ENCODE assay signal across 20 cellular contexts in genomic region chr3:99955773-99956562, GRCh38.
DNase-seq lines count a peak whose midpoint lies in the region; ATAC-seq and TF ChIP-seq lines count a peak whose summit lies in the region.
"Had no signal": no experiment of that assay in that cellular context is flagged by ENCODE, and none has a peak within 500 bp of the region (broad histone marks: within the 10 kb centered on the region; RNA-seq: fewer than 3 reads in every experiment).

No MANE protein-coding gene starts in this region.

- H4K5ac ChIP-seq in IMR-90 (ENCODE audit: low read depth, low read length) = peak overlapping the region; percentile 18; the same call in 1 of the 2 replicates

- no peak overlapping the region for H2BK20ac ChIP-seq in IMR-90 (ENCODE audit: low read depth, low read length)

- no peak overlapping the region for H3K14ac ChIP-seq in IMR-90 (replicated peaks; ENCODE audit: low read depth, low read length)
- H3K14ac ChIP-seq in mesenchymal stem cell (ENCODE audit: low read length in 2 of 2) = no peak overlapping the region

- H4K8ac ChIP-seq in IMR-90 (ENCODE audit: low read depth in 2 of 2, low read length in 2 of 2) = no peak overlapping the region
- H4K8ac ChIP-seq in mesenchymal stem cell (ENCODE audit: low read length) = no peak overlapping the region

- H3K23ac ChIP-seq in IMR-90 (ENCODE audit: low read depth, low read length) (no peak overlapping the region), mesenchymal stem cell (ENCODE audit: low read length in 2 of 2) (no peak overlapping the region)

- no peaks in the 10 kb centered on the region for H3K9me2 ChIP-seq in hepatocyte (replicated peaks; ENCODE audit: insufficient read depth)

- H3K18ac ChIP-seq in IMR-90 (ENCODE audit: low read depth, low read length) (no peak overlapping the region), mesenchymal stem cell (ENCODE audit: low read depth in 1 of 2, low read length in 2 of 2) (no peak overlapping the region)

- peaks cover 8% of the 10 kb centered on the region for H3K4me1 ChIP-seq in IMR-90 (ENCODE audit: control insufficient read depth, insufficient read depth, low read length)
- H3K4me1 ChIP-seq in hepatocyte (ENCODE audit: insufficient read depth) = peaks cover 13% of the 10 kb centered on the region
- H3K4me1 ChIP-seq in mesenchymal stem cell (ENCODE audit: control insufficient read depth, insufficient read depth, low read depth, low read length) = peaks cover 3% of the 10 kb centered on the region
- H3K4me1 ChIP-seq in uterus = no peaks in the 10 kb centered on the region

- H3K9me3 ChIP-seq in IMR-90 (ENCODE audit: control insufficient read depth, insufficient read depth, low read length) (no peaks in the 10 kb centered on the region), hepatocyte (ENCODE audit: low read depth) (no peaks in the 10 kb centered on the region), mesenchymal stem cell (ENCODE audit: control insufficient read depth, low read length) (no peaks in the 10 kb centered on the region), uterus (no peaks in the 10 kb centered on the region)

- POLR2A ChIA-PET in IMR-90 (lab: Charles Lee; ENCODE audit: unreplicated experiment) = no interaction called here

- no peak overlapping the region for H2BK5ac ChIP-seq in IMR-90 (ENCODE audit: low read depth, low read length, poor library complexity, severe bottlenecking)
- H2BK5ac ChIP-seq in mesenchymal stem cell (ENCODE audit: low read depth, low read length, poor library complexity, severe bottlenecking) = peak overlapping the region; percentile 10

- H2BK15ac ChIP-seq in IMR-90 (ENCODE audit: low read depth, low read length) (0 out of 3 replicates have a peak overlapping the region, but pooled peaks have one; percentile 15), mesenchymal stem cell (ENCODE audit: low read depth, poor library complexity, severe bottlenecking) (no peak overlapping the region)

- H2AK5ac ChIP-seq in IMR-90 (ENCODE audit: low read depth, low read length) (0 out of 2 replicates have a peak overlapping the region, but pooled peaks have one; percentile 50), mesenchymal stem cell (ENCODE audit: low read length, severe bottlenecking) (peak overlapping the region; percentile 21)

- no peak for TF ChIP-seq CTCF in IMR-90 (conservative IDR thresholded peaks at IDR 0.05; ENCODE audit: low read depth, low read length)
- TF ChIP-seq CTCF in hepatocyte (IDR thresholded peaks at IDR 0.05; ENCODE audit: poor library complexity) = no peak
- TF ChIP-seq CTCF in uterus (IDR thresholded peaks at IDR 0.05) = no peak

- TF ChIP-seq RAD21 in IMR-90 (IDR thresholded peaks at IDR 0.05; ENCODE audit: low read length) = no peak

- H3K9ac ChIP-seq in IMR-90 (ENCODE audit: low read depth, low read length) (no peak overlapping the region), mesenchymal stem cell (ENCODE audit: low read length) (no peak overlapping the region)

- dilution Hi-C loops in IMR-90 (cut with HindIII; ENCODE audit: low sequenced_read_pairs, unreplicated experiment) = no loop called here

- no peak overlapping the region for H2BK12ac ChIP-seq in mesenchymal stem cell (ENCODE audit: low read length in 2 of 2)

- H4K20me1 ChIP-seq in IMR-90 (ENCODE audit: insufficient read depth, low read length) = no peaks in the 10 kb centered on the region
- no peaks in the 10 kb centered on the region for H4K20me1 ChIP-seq in hepatocyte (ENCODE audit: insufficient read depth, poor library complexity, severe bottlenecking)

- no CpG with 5 or more reads among the region's 10 CpGs for WGBS in IMR-90 (ENCODE audit: extremely low coverage in 2 of 2, insufficient read length in 1 of 2), 2 experiments
- WGBS in hepatocyte (ENCODE audit: low lambda C conversion rate, missing lambda C conversion rate) = 94% methylated on average over 10 of the region's 10 CpGs
- WGBS in mesenchymal stem cell = 96% methylated on average over 10 of the region's 10 CpGs

- no peak for DNase-seq in IMR-90
- no peak for DNase-seq in hepatocyte (ENCODE audit: low spot score)
- DNase-seq in mesenchymal stem cell = no peak
- no peak for DNase-seq in uterus
- DNase-seq in 8988T = no peak
- no peak for DNase-seq in hippocampal formation (lab: John Stamatoyannopoulos, UW)
- DNase-seq: AML-193; C1 segment of cervical spinal cord; CD8-positive, alpha-beta memory T cell; DMS53; GDM1; H7; NCI-H1105; NCI-H2029; NCI-H226; NCI-H524; NCI-H774 had no signal

- TF ChIP-seq POLR2A in IMR-90 (IDR thresholded peaks at IDR 0.05; ENCODE audit: low read depth, low read length) (no peak), uterus (IDR thresholded peaks at IDR 0.05) (no peak)

- CTCF ChIA-PET in IMR-90 (lab: Yijun Ruan, JAX) = no interaction called here

- H3K27me3 ChIP-seq in IMR-90 (ENCODE audit: control insufficient read depth, insufficient read depth, low read length) (no peaks in the 10 kb centered on the region), hepatocyte (no peaks in the 10 kb centered on the region), mesenchymal stem cell (ENCODE audit: control insufficient read depth in 1 of 2, insufficient read depth in 1 of 2, low read length in 2 of 2) (no peaks in the 10 kb centered on the region), uterus (no peaks in the 10 kb centered on the region)

- H3K79me1 ChIP-seq in IMR-90 (ENCODE audit: low read depth in 1 of 2, low read length in 2 of 2) = peaks cover 11 to 25% of the 10 kb centered on the region in 2 experiments
- peaks cover 10% of the 10 kb centered on the region for H3K79me1 ChIP-seq in mesenchymal stem cell (replicated peaks; ENCODE audit: low read length, poor library complexity, severe bottlenecking)

- no peak overlapping the region for H3K27ac ChIP-seq in IMR-90 (ENCODE audit: insufficient read depth, low read length)
- H3K27ac ChIP-seq in hepatocyte = peak overlapping the region; percentile 32
- peak overlapping the region; percentile 59 for H3K27ac ChIP-seq in mesenchymal stem cell (ENCODE audit: low read length, poor library complexity, severe bottlenecking)
- peak overlapping the region; percentile 0 to 83 for H3K27ac ChIP-seq in uterus

- in situ Hi-C loops in IMR-90 (cut with MboI; ENCODE audit: low sequenced_read_pairs) = loop anchor here (25.0 kb wide), 1 partner anchor 106 kb away; no protein-coding TSS in a partner anchor

- no peak overlapping the region for H2AFZ ChIP-seq in IMR-90 (replicated peaks; ENCODE audit: low read length, poor library complexity)
- no peak overlapping the region for H2AFZ ChIP-seq in hepatocyte
- no peak overlapping the region for H2AFZ ChIP-seq in mesenchymal stem cell (ENCODE audit: low read depth, low read length)

- H3K36me3 ChIP-seq in IMR-90 (ENCODE audit: control insufficient read depth, insufficient read depth, low read length) (no peaks in the 10 kb centered on the region), hepatocyte (replicated peaks; ENCODE audit: insufficient read depth, low read depth) (no peaks in the 10 kb centered on the region), mesenchymal stem cell (ENCODE audit: control insufficient read depth in 1 of 2, insufficient read depth in 2 of 2, low read depth in 1 of 2, low read length in 2 of 2) (no peaks in the 10 kb centered on the region), uterus (no peaks in the 10 kb centered on the region)

- BruUV-seq in IMR-90 (replicated peaks; lab: Mats Ljungman, UMichigan) = no TSS peak

- peaks cover 10% of the 10 kb centered on the region for H3K9me1 ChIP-seq in IMR-90 (ENCODE audit: insufficient read depth, low read length)

- H2AK9ac ChIP-seq in IMR-90 (replicated peaks; ENCODE audit: low read depth, low read length, poor library complexity) = no peak overlapping the region

- ATAC-seq in IMR-90 (ENCODE audit: low read depth) = no peak
- ATAC-seq in GM21619 (IDR thresholded peaks at IDR 0.05; ENCODE audit: unreplicated experiment) = no peak
- ATAC-seq: Panc1, SK-N-SH treated with all-trans-retinoic acid at 6 μM for 48 hours had no signal

- H3K79me2 ChIP-seq in hepatocyte = no peaks in the 10 kb centered on the region

- H3K4me3 ChIP-seq in IMR-90 (ENCODE audit: insufficient read depth, low read depth, low read length) (no peak overlapping the region), hepatocyte (no peak overlapping the region), mesenchymal stem cell (ENCODE audit: insufficient read depth in 1 of 2, low read depth in 1 of 2, low read length in 2 of 2) (no peak overlapping the region), uterus (no peak overlapping the region)

- no peak overlapping the region for H3K56ac ChIP-seq in IMR-90 (ENCODE audit: extremely low read depth, insufficient read depth, low read length)

- H3K4me2 ChIP-seq in IMR-90 (ENCODE audit: low read depth, low read length) = no peak overlapping the region
- no peak overlapping the region for H3K4me2 ChIP-seq in hepatocyte
- H3K4me2 ChIP-seq in mesenchymal stem cell (ENCODE audit: low read length, poor library complexity, severe bottlenecking) = no peak overlapping the region

- intact Hi-C loops in IMR-90 (cut with micrococcal nuclease) = no loop called here
- intact Hi-C loops in uterus (cut with DNase I; ENCODE audit: low total_unique reads) = no loop called here

- no peak overlapping the region for H4K91ac ChIP-seq in IMR-90 (ENCODE audit: insufficient read depth, low read depth, low read length)
- no peak overlapping the region for H4K91ac ChIP-seq in mesenchymal stem cell (ENCODE audit: low read length)

- H3K4ac ChIP-seq in IMR-90 (ENCODE audit: low read depth, low read length) (no peak overlapping the region), mesenchymal stem cell (ENCODE audit: low read depth in 1 of 2, low read length in 2 of 2) (no peak overlapping the region)

- no peak overlapping the region; the same call in 1 of the 2 replicates for H2BK120ac ChIP-seq in IMR-90 (ENCODE audit: low read depth, low read length)
- H2BK120ac ChIP-seq in mesenchymal stem cell (ENCODE audit: low read depth, low read length) = no peak overlapping the region

TF ChIP-seq in IMR-90, 13 proteins besides CTCF, POLR2A, EP300 and RAD21 (continues in another document):
- no peak for TF ChIP-seq NFE2L2 (IDR thresholded peaks at IDR 0.05; ENCODE audit: low read depth, low read length)
- TF ChIP-seq BHLHE40 (IDR thresholded peaks at IDR 0.05; ENCODE audit: low read depth, low read length) = no peak
- TF ChIP-seq ELK1 (IDR thresholded peaks at IDR 0.05; ENCODE audit: borderline replicate concordance, low read depth, low read length) = no peak
- no peak for TF ChIP-seq RFX5 (IDR thresholded peaks at IDR 0.05; ENCODE audit: low read depth, low read length)
- TF ChIP-seq CEBPB (IDR thresholded peaks at IDR 0.05; ENCODE audit: low read depth, low read length) = no peak
- TF ChIP-seq FOS (IDR thresholded peaks at IDR 0.05; ENCODE audit: low read depth, low read length) = no peak
- TF ChIP-seq CHD1 (IDR thresholded peaks at IDR 0.05; ENCODE audit: low read depth, low read length) = no peak
